In the genomic region with DNA sequence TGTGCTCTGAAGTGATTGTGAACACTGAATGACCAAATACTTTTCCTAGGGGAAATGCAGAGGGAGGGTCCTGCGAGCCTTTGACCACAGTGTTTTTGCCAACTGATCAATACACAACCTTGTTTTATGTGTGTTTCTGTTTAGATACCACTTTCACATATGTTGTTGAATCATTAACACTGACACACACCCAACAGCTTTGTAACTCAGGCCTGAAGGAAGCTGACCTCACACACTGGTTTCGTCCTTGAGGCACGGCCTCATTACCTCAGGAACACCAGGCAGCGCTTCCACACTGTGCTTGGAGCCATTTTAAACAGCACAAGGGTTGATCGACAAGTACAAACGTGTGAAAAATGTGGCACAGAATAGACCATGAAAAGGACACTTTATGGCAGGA, we compare ENCODE assay signal across 22 cellular contexts. TPM values are rescaled to one million over a fixed set of nuclear protein-coding genes. Genes with fewer than 3 reads are reported as not detected.
A peak's percentile ranks its signal among the peaks of the same experiment; 100 is the strongest.
DNase-seq lines count a peak whose midpoint lies in the region; ATAC-seq and TF ChIP-seq lines count a peak whose summit lies in the region.
"Had no signal": no experiment of that assay in that cellular context is flagged by ENCODE, and none has a peak within 500 bp of the region (broad histone marks: within the 10 kb centered on the region; RNA-seq: fewer than 3 reads in every experiment).

No MANE protein-coding gene starts in this region.

- intact Hi-C loops in heart left ventricle (cut with DNase I), result loop anchor here in 1 of 10 donors (5.0 kb wide), 1 partner anchor 43 kb away; no protein-coding TSS in a partner anchor
- intact Hi-C loops in Right ventricle myocardium inferior (cut with DNase I), result loop anchor here (2.0 kb wide), 1 partner anchor 15 kb away; no protein-coding TSS in a partner anchor
- intact Hi-C loops in upper lobe of right lung (cut with DNase I), result no loop called here

- H3K9me3 ChIP-seq in heart left ventricle (no peaks in the 10 kb centered on the region), esophagus (ENCODE audit: control insufficient read depth in 2 of 2, insufficient read depth in 1 of 2, low read depth in 1 of 2, low read length in 1 of 2) (no peaks in the 10 kb centered on the region), trophoblast cell (ENCODE audit: insufficient read depth, low read depth, low read length) (no peaks in the 10 kb centered on the region), upper lobe of right lung (no peaks in the 10 kb centered on the region)
- H3K9me3 ChIP-seq: BE2C, colonic mucosa, prostate gland had no signal

- peaks cover 5% of the 10 kb centered on the region for H3K79me2 ChIP-seq in trophoblast cell (ENCODE audit: control insufficient read depth, insufficient read depth, low read length, poor library complexity)

- H2BK120ac ChIP-seq in trophoblast cell (ENCODE audit: insufficient read depth, low read length, poor library complexity), result no peak overlapping the region

- TF ChIP-seq CTCF in heart left ventricle (IDR thresholded peaks at IDR 0.05), result no peak
- no peak for TF ChIP-seq CTCF in upper lobe of right lung (IDR thresholded peaks at IDR 0.05)

- H3K4me2 ChIP-seq in trophoblast cell (ENCODE audit: low read length), result no peak overlapping the region

- H3K4ac ChIP-seq in trophoblast cell (ENCODE audit: low read depth, low read length), result peak overlapping the region; percentile 25

- H3K9ac ChIP-seq in trophoblast cell (ENCODE audit: low read length), result no peak overlapping the region

- H4K8ac ChIP-seq in trophoblast cell (ENCODE audit: low read depth, low read length), result no peak overlapping the region

- peaks cover 0 to 12% (median 0%) of the 10 kb centered on the region in 9 donors for H3K36me3 ChIP-seq in heart left ventricle
- peaks cover 0 to 3% of the 10 kb centered on the region in 2 donors for H3K36me3 ChIP-seq in esophagus (ENCODE audit: control insufficient read depth in 2 of 2, insufficient read depth in 2 of 2, low read length in 1 of 2)
- H3K36me3 ChIP-seq in trophoblast cell (ENCODE audit: control insufficient read depth in 1 of 2, insufficient read depth in 2 of 2, low read length in 2 of 2), result peaks cover 9 to 10% of the 10 kb centered on the region in 2 experiments
- H3K36me3 ChIP-seq in upper lobe of right lung, result no peaks in the 10 kb centered on the region
- H3K36me3 ChIP-seq: BE2C, colonic mucosa, prostate gland had no signal

- no peak for TF ChIP-seq POLR2A in heart left ventricle (IDR thresholded peaks at IDR 0.05)

- peak overlapping the region; percentile 40 for H2AFZ ChIP-seq in trophoblast cell (ENCODE audit: insufficient read depth, low read length, poor library complexity)

- ATAC-seq in heart left ventricle, result peak in 1 of 4 donors; percentile 40
- ATAC-seq in Right ventricle myocardium inferior, result no peak
- no peak for ATAC-seq in upper lobe of right lung
- ATAC-seq: K562; natural killer cell treated with Interleukin-12 subunit alpha and Interleukin-12 subunit beta and Interleukin-15 and Interleukin-18, amount 100 ng/mL, for 72 hours had no signal

- 78 to 88% (median 82%) methylated on average over 6 of the region's 6 CpGs for WGBS in heart left ventricle, 4 donors
- WGBS in esophagus, 2 donors, result 75 to 86% methylated on average over 6 of the region's 6 CpGs
- no CpG with 5 or more reads among the region's 6 CpGs for WGBS in trophoblast cell (ENCODE audit: extremely low coverage, insufficient coverage, insufficient read length)

- H3K4me3 ChIP-seq in heart left ventricle (no peak overlapping the region), esophagus (ENCODE audit: low read depth in 1 of 2, low read length in 2 of 2) (no peak overlapping the region), trophoblast cell (ENCODE audit: low read depth, low read length) (no peak overlapping the region), upper lobe of right lung (no peak overlapping the region)
- H3K4me3 ChIP-seq: colonic mucosa, K562, prostate gland had no signal

- no peaks in the 10 kb centered on the region for H3K79me1 ChIP-seq in trophoblast cell (ENCODE audit: low read length)

- no peak overlapping the region for H2BK12ac ChIP-seq in trophoblast cell (ENCODE audit: low read length)

- H2AK5ac ChIP-seq in trophoblast cell (ENCODE audit: low read length), result no peak overlapping the region

- no peaks in the 10 kb centered on the region for H3K27me3 ChIP-seq in heart left ventricle
- no peaks in the 10 kb centered on the region for H3K27me3 ChIP-seq in esophagus (ENCODE audit: control insufficient read depth in 1 of 2, insufficient read depth in 2 of 2, low read length in 2 of 2)
- H3K27me3 ChIP-seq in trophoblast cell (ENCODE audit: insufficient read depth, low read length), result no peaks in the 10 kb centered on the region
- no peaks in the 10 kb centered on the region for H3K27me3 ChIP-seq in upper lobe of right lung
- H3K27me3 ChIP-seq: BE2C, colonic mucosa had no signal

- no peak overlapping the region for H2BK5ac ChIP-seq in trophoblast cell (ENCODE audit: low read depth, low read length, poor library complexity)

- H3K18ac ChIP-seq in trophoblast cell (ENCODE audit: low read length), result peak overlapping the region; percentile 4

- H4K91ac ChIP-seq in trophoblast cell (ENCODE audit: low read depth, low read length), result no peak overlapping the region

- DNase-seq in heart left ventricle, result no peak
- no peak for DNase-seq in Right ventricle myocardium inferior (ENCODE audit: missing footprints)
- no peak for DNase-seq in trophoblast cell
- DNase-seq in upper lobe of right lung, result no peak
- no peak for DNase-seq in HPDE6-E6E7 (ENCODE audit: extremely low spot score)
- no peak for DNase-seq in NCI-H1092 (lab: John Stamatoyannopoulos, UW)
- DNase-seq in NCI-H2107 treated with DMSO at 0.1 percent for 48 hours (lab: John Stamatoyannopoulos, UW; ENCODE audit: unreplicated experiment), result no peak
- DNase-seq: activated CD4-positive, alpha-beta T cell treated with anti-CD3 and anti-CD28 coated beads, Interleukin-2, amount 50 U/mL, for 48 hours; activated naive CD4-positive, alpha-beta T cell treated with Interleukin-2 at 50 U/mL for 16 hours; BE2C; Calu3; colonic mucosa; EL; H9; NCI-H1092 treated with DMSO at 0.1 percent for 48 hours; SIG-M5; stimulated activated naive CD4-positive, alpha-beta T cell had no signal

- no peak overlapping the region for H3K23ac ChIP-seq in trophoblast cell (ENCODE audit: low read length)

- no peak overlapping the region for H3K14ac ChIP-seq in trophoblast cell (ENCODE audit: low read length)

- H3K27ac ChIP-seq in heart left ventricle (peak overlapping the region; percentile 49 to 85 (median 75)), esophagus (ENCODE audit: low read depth in 2 of 2, low read length in 1 of 2) (peak overlapping the region; percentile 11 to 77), trophoblast cell (ENCODE audit: low read depth, low read length) (no peak overlapping the region), upper lobe of right lung (peak overlapping the region; percentile 59)
- H3K27ac ChIP-seq: 22Rv1, colonic mucosa had no signal

- no peak overlapping the region for H4K12ac ChIP-seq in trophoblast cell (ENCODE audit: low read depth, low read length)

- H3K4me1 ChIP-seq in heart left ventricle (peaks cover 12 to 88% (median 63%) of the 10 kb centered on the region in 12 donors), esophagus (ENCODE audit: control insufficient read depth in 2 of 2, insufficient read depth in 2 of 2, low read length in 1 of 2) (peaks cover 0 to 5% of the 10 kb centered on the region in 2 donors), trophoblast cell (ENCODE audit: control insufficient read depth in 1 of 2, insufficient read depth in 2 of 2, low read length in 2 of 2) (no peaks in the 10 kb centered on the region), upper lobe of right lung (peaks cover 10% of the 10 kb centered on the region)
- H3K4me1 ChIP-seq: colonic mucosa had no signal

RNA-seq across cellular contexts. Expression of a gene that starts 60.0 kb away (rescaled TPM):
- 100 to 1,000 TPM; 141 to 413 (median 277) TPM for total RNA-seq in heart left ventricle
- polyA plus RNA-seq in heart left ventricle, result 10 to 100 TPM; 48.7 to 63.8 TPM
- 330 TPM for total RNA-seq in Right ventricle myocardium inferior
- 10 to 100 TPM; 12.0 to 13.4 TPM for polyA plus RNA-seq in esophagus
- polyA plus RNA-seq in trophoblast cell (2013), result 104 and 107 TPM in 2 replicates
- total RNA-seq in upper lobe of right lung, result 136 TPM
